13 cellular contexts compared by ENCODE assay signal in the genomic region with DNA sequence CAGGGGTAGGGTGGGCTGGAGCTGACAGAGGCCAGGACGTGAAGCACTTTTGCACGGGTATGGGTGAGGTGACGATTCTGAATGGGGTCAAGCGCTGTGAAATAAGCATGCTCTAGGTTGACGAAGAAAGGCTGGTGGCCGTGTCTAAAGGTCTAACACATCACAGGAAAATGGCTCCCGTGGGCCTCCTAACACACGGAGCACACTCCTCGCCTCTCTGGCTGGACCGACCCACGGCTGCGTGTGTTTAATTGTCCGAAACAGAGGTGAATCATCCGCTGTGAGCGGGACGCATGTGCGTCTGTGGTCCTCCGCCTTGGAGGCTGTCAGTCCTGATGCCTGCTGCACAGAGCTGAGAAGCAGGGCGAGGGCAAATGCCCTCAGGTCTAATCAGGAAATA.
"Had no signal": no experiment of that assay in that cellular context is flagged by ENCODE, and none has a peak within 500 bp of the region (broad histone marks: within the 10 kb centered on the region; RNA-seq: fewer than 3 reads in every experiment).

No MANE protein-coding gene starts in this region.

- H3K36me3 ChIP-seq: colonic mucosa, lower lobe of right lung, transverse colon had no signal

- H3K9me3 ChIP-seq: colonic mucosa, lower lobe of right lung, testis, transverse colon had no signal

- H2AFZ ChIP-seq: hepatocyte, parathyroid adenoma had no signal

- H3K27ac ChIP-seq: colonic mucosa, hepatocyte, lower lobe of right lung, parathyroid adenoma, testis, transverse colon had no signal

- H3K4me1 ChIP-seq: colonic mucosa, parathyroid adenoma had no signal

- H3K27me3 ChIP-seq: colonic mucosa, hepatocyte, testis had no signal

- H3K4me3 Mint-ChIP-seq: activated CD4-positive, alpha-beta T cell treated with anti-CD3 and anti-CD28 coated beads for 36 hours; activated naive CD8-positive, alpha-beta T cell; activated T-cell treated with anti-CD3 and anti-CD28 coated beads, Interleukin-2, amount 50 U/mL, for 72 hours; neural crest cell had no signal

- DNase-seq: lower lobe of right lung, occipital lobe had no signal

- H3K9me3 Mint-ChIP-seq: activated T-cell treated with anti-CD3 and anti-CD28 coated beads, Interleukin-2, amount 50 U/mL, for 72 hours; immature natural killer cell; naive thymus-derived CD8-positive, alpha-beta T cell; neural crest cell had no signal

- H3K27ac Mint-ChIP-seq: activated CD4-positive, alpha-beta T cell treated with anti-CD3 and anti-CD28 coated beads for 36 hours; activated naive CD8-positive, alpha-beta T cell; activated T-cell treated with anti-CD3 and anti-CD28 coated beads, Interleukin-2, amount 50 U/mL, for 72 hours; immature natural killer cell had no signal

- H3K36me3 Mint-ChIP-seq: activated naive CD8-positive, alpha-beta T cell; immature natural killer cell; naive thymus-derived CD8-positive, alpha-beta T cell had no signal

- H3K4me3 ChIP-seq: colonic mucosa, hepatocyte, lower lobe of right lung, testis had no signal

- H3K79me2 ChIP-seq: hepatocyte, parathyroid adenoma had no signal
